Comparison of ENCODE assay signal across 1 cellular context in the genomic region with DNA sequence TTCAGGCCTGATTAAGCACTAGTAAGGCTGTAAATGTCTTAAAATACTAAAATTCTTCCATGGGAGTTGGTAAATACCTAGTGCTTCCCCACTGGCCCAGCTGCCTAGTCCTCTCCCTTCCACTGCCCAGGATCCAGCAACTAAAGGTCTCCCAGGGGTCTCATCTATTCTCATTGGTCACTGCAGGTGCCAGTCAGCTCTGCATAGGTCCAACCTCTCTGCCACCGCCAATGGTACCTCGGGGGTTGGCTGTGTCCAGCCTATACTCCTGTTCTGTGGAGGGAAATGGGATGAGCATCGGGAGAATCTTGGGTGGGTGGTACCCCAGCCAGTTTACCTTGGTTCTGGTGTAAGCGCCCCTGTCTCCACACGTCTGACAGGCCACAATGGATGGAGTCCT.
TF ChIP-seq lines count a peak whose summit lies in the region.

No MANE protein-coding gene starts in this region.

TF ChIP-seq in H1, 55 proteins besides CTCF, POLR2A, EP300 and RAD21:
- TF ChIP-seq TCF12 (IDR thresholded peaks at IDR 0.05; ENCODE audit: low read depth, low read length) (no peak), SP2 (IDR thresholded peaks at IDR 0.05; ENCODE audit: low read length) (peak; percentile 27; the same call in 1 of the 2 replicates), KDM1A (IDR thresholded peaks at IDR 0.05; ENCODE audit: borderline replicate concordance, low read length) (no peak), RBBP5 (IDR thresholded peaks at IDR 0.05; ENCODE audit: borderline replicate concordance, low read depth, low read length) (no peak), SP1 (IDR thresholded peaks at IDR 0.05; ENCODE audit: low read depth, low read length) (peak; percentile 53)
